In genomic region chr3:44337253-44337652, GRCh38 we compare ENCODE assay signal across 8 cellular contexts. TPM values are rescaled to one million over a fixed set of nuclear protein-coding genes. Genes with fewer than 3 reads are reported as not detected.
A peak's percentile ranks its signal among the peaks of the same experiment; 100 is the strongest.
DNase-seq lines count a peak whose midpoint lies in the region; ATAC-seq and TF ChIP-seq lines count a peak whose summit lies in the region.

No MANE protein-coding gene starts in this region.

- H3K27ac ChIP-seq in Panc1 (ENCODE audit: low read length) (peak overlapping the region; percentile 83), prostate gland (peak overlapping the region; percentile 94 to 97)

- TF ChIP-seq POLR2A in prostate gland (IDR thresholded peaks at IDR 0.05) = no peak

- in situ Hi-C loops in Panc1 (cut with HindIII; ENCODE audit: low pct_unique_long_range_greater_than_20kb, low sequenced_read_pairs) = no loop called here

- intact Hi-C loops in Panc1 (cut with micrococcal nuclease; ENCODE audit: unreplicated experiment) = no loop called here
- intact Hi-C loops in prostate gland (cut with DNase I) = no loop called here

- WGBS in prostate gland = 31% methylated on average over 4 of the region's 4 CpGs

- H3K9me3 ChIP-seq in Panc1 (ENCODE audit: control insufficient read depth, insufficient read depth, low read depth, low read length) = no peaks in the 10 kb centered on the region
- no peaks in the 10 kb centered on the region for H3K9me3 ChIP-seq in prostate gland

- H3K4me3 ChIP-seq in GM08714 (ENCODE audit: low read length) (peak overlapping the region; percentile 81; the same call in 1 of the 2 replicates), Panc1 (ENCODE audit: low read depth in 2 of 2, low read length in 2 of 2) (peak overlapping the region; percentile 63 to 68), prostate gland (peak overlapping the region; percentile 68 to 80)

- TF ChIP-seq CTCF in Panc1 (IDR thresholded peaks at IDR 0.05) (no peak), prostate gland (IDR thresholded peaks at IDR 0.05) (no peak)

- H3K27me3 ChIP-seq in Panc1 (ENCODE audit: control insufficient read depth, insufficient read depth, low read length) (no peaks in the 10 kb centered on the region; the same call in 1 of the 2 replicates), prostate gland (replicated peaks; ENCODE audit: insufficient read depth) (no peaks in the 10 kb centered on the region)

- no peaks in the 10 kb centered on the region; the same call in 1 of the 2 replicates for H3K36me3 ChIP-seq in Panc1 (ENCODE audit: control insufficient read depth, insufficient read depth, low read length)
- no peaks in the 10 kb centered on the region for H3K36me3 ChIP-seq in prostate gland

- DNase-seq in Panc1 (ENCODE audit: low read depth, low spot score) = no peak
- peak; percentile 25 for DNase-seq in fibroblast of peridontal ligament (ENCODE audit: extremely low read depth)
- DNase-seq in prostate gland (ENCODE audit: low spot score) = no peak
- no peak for DNase-seq in HuH-7.5 (ENCODE audit: low spot score)
- no peak for DNase-seq in NCI-H1694 treated with DMSO at 0.1 percent for 48 hours (lab: John Stamatoyannopoulos, UW)

- CTCF ChIA-PET in Panc1 (lab: Charles Lee) = no interaction called here

- H3K4me1 ChIP-seq in Panc1 (ENCODE audit: control insufficient read depth, insufficient read depth, low read length) (peaks cover 15% of the 10 kb centered on the region), prostate gland (replicated peaks) (no peaks in the 10 kb centered on the region)

- no peak for ATAC-seq in Panc1
- no peak for ATAC-seq in HG03460 (IDR thresholded peaks at IDR 0.05; ENCODE audit: unreplicated experiment)
- ATAC-seq in GM21367 (IDR thresholded peaks at IDR 0.05; ENCODE audit: unreplicated experiment) = no peak

- POLR2A ChIA-PET in Panc1 (lab: Charles Lee) = no interaction called here

- no TSS peak for BruUV-seq in Panc1 (replicated peaks; lab: Mats Ljungman, UMichigan)

RNA-seq across cellular contexts. Expression of gene TCAIM, which starts 1.3 kb away (rescaled TPM):
- total RNA-seq in Panc1 (2021; ENCODE audit: unreplicated experiment) (19.5 TPM), prostate gland (10 to 100 TPM; 36.2 to 39.7 TPM)
- polyA plus RNA-seq in Panc1 (2012; ENCODE audit: insufficient read length) = 9.9 TPM
